In genomic region chrX:118736394-118737010, GRCh38 we compare ENCODE assay signal across 14 cellular contexts. TPM values are rescaled to one million over a fixed set of nuclear protein-coding genes. Genes with fewer than 3 reads are reported as not detected.
A peak's percentile ranks its signal among the peaks of the same experiment; 100 is the strongest.
DNase-seq lines count a peak whose midpoint lies in the region; ATAC-seq, FAIRE-seq and TF ChIP-seq lines count a peak whose summit lies in the region.
"Had no signal": no experiment of that assay in that cellular context is flagged by ENCODE, and none has a peak within 500 bp of the region (broad histone marks: within the 10 kb centered on the region; RNA-seq: fewer than 3 reads in every experiment).

No MANE protein-coding gene starts in this region.

- FAIRE-seq in GM19239 (lab: Jason Lieb, UNC) (peak; percentile 23), GM12892 (lab: Jason Lieb, UNC) (no peak)

- peaks cover 11% of the 10 kb centered on the region; the same call in 1 of the 2 replicates for H3K4me1 ChIP-seq in SJSA1 (replicated peaks)

- TF ChIP-seq POLR2A in erythroblast (IDR thresholded peaks at IDR 0.05; ENCODE audit: low read length) = no peak
- TF ChIP-seq POLR2A in GM12892 (IDR thresholded peaks at IDR 0.05; ENCODE audit: low read depth, low read length) = no peak

- peak; percentile 77 for ATAC-seq in HG02938 (IDR thresholded peaks at IDR 0.05; ENCODE audit: unreplicated experiment)

- DNase-seq in Caki2 (ENCODE audit: low read depth) (peak; percentile 61), GM19239 (ENCODE audit: insufficient read length, low spot score) (no peak), SJSA1 (ENCODE audit: low read depth in 1 of 2, low spot score in 2 of 2) (peak in 1 of 2 experiments; percentile 17), erythroblast (lab: John Stamatoyannopoulos, UW) (no peak), GM12892 (ENCODE audit: insufficient read length) (no peak), DMS53 (lab: John Stamatoyannopoulos, UW) (no peak), superior temporal gyrus (ENCODE audit: extremely low spot score) (no peak)
- DNase-seq: activated CD4-positive, alpha-beta T cell treated with anti-CD3 and anti-CD28 coated beads, Interleukin-2, amount 10 ng/mL, durations not matched to agents 24 days and 14 days; activated gamma-delta T cell; caudate nucleus; NCI-H2081; retina; tibial artery had no signal

- no peak overlapping the region for H3K4me3 ChIP-seq in SJSA1
- H3K4me3 ChIP-seq: tibial artery had no signal

- peak overlapping the region; percentile 17; the same call in 1 of the 2 replicates for H3K27ac ChIP-seq in SJSA1
- H3K27ac ChIP-seq: tibial artery had no signal

- H3K36me3 ChIP-seq in SJSA1 = no peaks in the 10 kb centered on the region
- H3K36me3 ChIP-seq: tibial artery had no signal

- no peaks in the 10 kb centered on the region for H3K9me3 ChIP-seq in SJSA1 (replicated peaks)
- H3K9me3 ChIP-seq: tibial artery had no signal

- in situ Hi-C loops in Caki2 (cut with HindIII; ENCODE audit: low pct_unique_long_range_greater_than_20kb, low sequenced_read_pairs) = no loop called here

- H3K27me3 ChIP-seq in SJSA1 (replicated peaks) = no peaks in the 10 kb centered on the region
- H3K27me3 ChIP-seq: tibial artery had no signal

RNA-seq across cellular contexts. Expression of gene IL13RA1, which starts 9.1 kb away (rescaled TPM):
- 20.3 and 22.3 TPM in 2 replicates for total RNA-seq in Caki2 (2014; rRNA removed; shearing (Covaris generic); ENCODE audit: low replicate concordance)
- total RNA-seq in SJSA1 (2014; rRNA removed; shearing (Covaris generic)) = 47.7 and 52.3 TPM in 2 replicates
- polyA plus RNA-seq in GM12892 (2012; ENCODE audit: missing spikeins) = 1.2 TPM
